Comparison of ENCODE assay signal across 29 cellular contexts in the genomic region with DNA sequence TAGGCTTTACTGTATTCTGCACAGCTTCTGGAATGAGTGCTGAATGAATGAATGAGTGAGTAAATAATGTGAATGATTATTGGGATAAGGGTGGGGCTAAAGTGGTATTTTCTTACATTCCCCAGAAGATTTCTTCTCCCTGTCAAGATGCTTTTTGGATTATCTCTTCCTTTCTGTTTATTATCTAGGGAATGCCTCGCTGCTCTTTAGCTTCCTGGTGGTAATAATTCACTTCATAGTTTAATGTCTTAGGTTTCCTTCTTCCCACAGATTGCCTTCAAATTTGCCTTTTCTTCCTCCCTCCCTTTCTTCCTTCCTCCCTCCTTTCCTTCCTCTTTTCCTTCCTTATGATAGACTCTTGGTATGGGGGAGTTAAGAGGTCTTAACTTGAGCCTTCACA.
"Had no signal": no experiment of that assay in that cellular context is flagged by ENCODE, and none has a peak within 500 bp of the region (broad histone marks: within the 10 kb centered on the region; RNA-seq: fewer than 3 reads in every experiment).

No MANE protein-coding gene starts in this region.

- H3K9me3 ChIP-seq: heart right ventricle, lower lobe of right lung, upper lobe of left lung, vagina had no signal

- FAIRE-seq: small intestine had no signal

- ATAC-seq: esophagus mucosa; heart right ventricle; left lobe of liver; lower lobe of right lung; natural killer cell; sciatic nerve; stimulated activated effector memory CD8-positive, alpha-beta T cell treated with anti-CD3 and anti-CD28 coated beads, Interleukin-12 subunit alpha, Interleukin-12 subunit beta, amount 100 ng/mL, for 72 hours; stimulated activated naive CD8-positive, alpha-beta T cell treated with anti-CD3 and anti-CD28 coated beads, Interleukin-15, amount 100 ng/mL, for 72 hours had no signal

- H3K27me3 ChIP-seq: heart right ventricle, upper lobe of left lung, vagina had no signal

- H3K36me3 ChIP-seq: lower lobe of right lung, upper lobe of left lung, vagina had no signal

- H3K4me3 ChIP-seq: heart right ventricle, lower lobe of right lung, upper lobe of left lung, vagina had no signal

- H3K27ac ChIP-seq: heart right ventricle, lower lobe of right lung, upper lobe of left lung, vagina had no signal

- DNase-seq: activated CD4-positive, alpha-beta memory T cell treated with anti-CD3 and anti-CD28 coated beads for 36 hours; activated CD4-positive, alpha-beta T cell treated with anti-CD3 and anti-CD28 coated beads, Interleukin-2, amount 10 ng/mL, durations not matched to agents 24 days and 14 days; activated CD4-positive, CD25-positive, alpha-beta regulatory T cell treated with anti-CD3 and anti-CD28 coated beads, Interleukin-2, amount 50 U/mL, for 72 hours; activated CD8-positive, alpha-beta memory T cell treated with anti-CD3 and anti-CD28 coated beads, Interleukin-2, amount 50 U/mL, for 4 hours; activated effector memory CD4-positive, alpha-beta T cell treated with anti-CD3 and anti-CD28 coated beads, Interleukin-2, amount 50 U/mL, for 16 hours; activated naive CD4-positive, alpha-beta T cell treated with anti-CD3 and anti-CD28 coated beads for 36 hours; activated naive CD8-positive, alpha-beta T cell treated with anti-CD3 and anti-CD28 coated beads for 36 hours; activated T-cell treated with anti-CD3 and anti-CD28 coated beads, Interleukin-2, amount 50 U/mL, for 1 hour; amniotic stem cell; caudate nucleus; endodermal cell; foreskin melanocyte; heart right ventricle; kidney glomerular epithelial cell; lower lobe of right lung; mesendoderm; natural killer cell; retina; small intestine; stimulated activated CD4-positive, alpha-beta T cell treated with anti-CD3 and anti-CD28 coated beads, Interleukin-4, amount 100 ng/mL, for 24 hours; stimulated activated naive CD8-positive, alpha-beta T cell treated with anti-CD3 and anti-CD28 coated beads, Interleukin-15, amount 100 ng/mL, for 72 hours; substantia nigra; T-helper 2 cell; upper lobe of left lung had no signal

- H3K4me1 ChIP-seq: lower lobe of right lung, upper lobe of left lung, vagina had no signal
